21 cellular contexts compared by ENCODE assay signal in the genomic region with DNA sequence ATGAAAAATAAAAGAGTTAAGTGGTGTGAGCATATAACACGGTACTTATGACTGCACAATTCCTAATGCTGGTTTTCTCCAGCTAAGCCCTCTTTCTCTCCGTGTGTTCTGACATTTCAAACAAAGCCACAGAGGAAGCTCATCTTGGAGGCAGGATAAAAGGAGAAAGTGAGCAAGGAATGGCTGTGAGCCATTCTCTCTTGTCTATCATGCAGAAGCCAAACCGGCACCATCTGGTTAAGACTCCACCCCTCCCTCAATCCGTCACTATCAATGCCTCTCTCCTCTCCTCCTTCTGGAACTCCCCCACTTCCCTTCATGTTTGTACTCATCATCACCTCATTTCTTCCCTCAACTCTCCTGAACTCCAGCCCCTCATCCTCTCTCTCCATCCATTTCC.
DNase-seq lines count a peak whose midpoint lies in the region; TF ChIP-seq lines count a peak whose summit lies in the region.
"Had no signal": no experiment of that assay in that cellular context is flagged by ENCODE, and none has a peak within 500 bp of the region (broad histone marks: within the 10 kb centered on the region; RNA-seq: fewer than 3 reads in every experiment).

No MANE protein-coding gene starts in this region.

- H4K20me1 ChIP-seq in neural cell (ENCODE audit: insufficient read depth): no peaks in the 10 kb centered on the region

- no peaks in the 10 kb centered on the region for H3K79me2 ChIP-seq in neural cell (replicated peaks; ENCODE audit: insufficient read depth, low read length)

- no peaks in the 10 kb centered on the region for H3F3A ChIP-seq in neural cell (ENCODE audit: insufficient read depth, low read length, poor library complexity, severe bottlenecking)

- DNase-seq in NCI-H187 treated with DMSO at 0.1 percent for 48 hours (lab: John Stamatoyannopoulos, UW) (peak; percentile 4), NCI-H187 (lab: John Stamatoyannopoulos, UW) (no peak), NCI-H146 (lab: John Stamatoyannopoulos, UW) (peak; percentile 84), NCI-H345 treated with DMSO at 0.1 percent for 48 hours (lab: John Stamatoyannopoulos, UW; ENCODE audit: unreplicated experiment) (peak; percentile 57), T-helper 9 cell (no peak), HPDE6-E6E7 (ENCODE audit: extremely low spot score) (no peak), HK-2 (ENCODE audit: unreplicated experiment) (no peak)
- DNase-seq: activated CD8-positive, alpha-beta T cell treated with anti-CD3 and anti-CD28 coated beads, Interleukin-2, amount 10 ng/mL, durations not matched to agents 7 days and 5 days; activated naive CD8-positive, alpha-beta T cell treated with anti-CD3 and anti-CD28 coated beads for 36 hours; activated T-cell treated with anti-CD3 and anti-CD28 coated beads for 4 hours; AML-193; foreskin fibroblast; GF-D8; heart left ventricle; kidney glomerular epithelial cell; lower lobe of right lung; right cardiac atrium; RPMI8226; tibial artery had no signal

- no peaks in the 10 kb centered on the region for H3K9me2 ChIP-seq in neural cell (ENCODE audit: insufficient read depth, low read length)

- TF ChIP-seq RAD21 in neural cell (conservative IDR thresholded peaks at IDR 0.05): no peak

- H3K27me3 ChIP-seq in neural cell (ENCODE audit: insufficient read depth, low read depth, low read length): no peaks in the 10 kb centered on the region
- H3K27me3 ChIP-seq: heart left ventricle had no signal

- H3K4me3 ChIP-seq in neural cell (ENCODE audit: low read length): no peak overlapping the region
- H3K4me3 ChIP-seq: A549, heart left ventricle, lower lobe of right lung, tibial artery had no signal

- no peak overlapping the region for H3K9ac ChIP-seq in neural cell (ENCODE audit: low read length)

- no peak for TF ChIP-seq EP300 in neural cell (conservative IDR thresholded peaks at IDR 0.05; ENCODE audit: poor library complexity, severe bottlenecking)

- H3K36me3 ChIP-seq in neural cell (ENCODE audit: insufficient read depth, low read length): no peaks in the 10 kb centered on the region
- H3K36me3 ChIP-seq: heart left ventricle, lower lobe of right lung, tibial artery had no signal

- no peak overlapping the region for H3K4me2 ChIP-seq in neural cell (ENCODE audit: low read length)
- H3K4me2 ChIP-seq: A549 had no signal

- no peak overlapping the region for H2AFZ ChIP-seq in neural cell (ENCODE audit: low read depth, low read length)

- H3K9me3 ChIP-seq in neural cell (ENCODE audit: low read length): no peaks in the 10 kb centered on the region
- H3K9me3 ChIP-seq: A549, heart left ventricle, lower lobe of right lung, tibial artery had no signal

- no peak for TF ChIP-seq CTCF in neural cell (IDR thresholded peaks at IDR 0.05; ENCODE audit: poor library complexity, severe bottlenecking)

- H3K27ac ChIP-seq in neural cell (ENCODE audit: low read length): peak overlapping the region; percentile 9
- H3K27ac ChIP-seq: A549, heart left ventricle, lower lobe of right lung, tibial artery had no signal

TF ChIP-seq in neural cell, 6 proteins besides CTCF, POLR2A, EP300 and RAD21:
- TF ChIP-seq, protein P1, sequence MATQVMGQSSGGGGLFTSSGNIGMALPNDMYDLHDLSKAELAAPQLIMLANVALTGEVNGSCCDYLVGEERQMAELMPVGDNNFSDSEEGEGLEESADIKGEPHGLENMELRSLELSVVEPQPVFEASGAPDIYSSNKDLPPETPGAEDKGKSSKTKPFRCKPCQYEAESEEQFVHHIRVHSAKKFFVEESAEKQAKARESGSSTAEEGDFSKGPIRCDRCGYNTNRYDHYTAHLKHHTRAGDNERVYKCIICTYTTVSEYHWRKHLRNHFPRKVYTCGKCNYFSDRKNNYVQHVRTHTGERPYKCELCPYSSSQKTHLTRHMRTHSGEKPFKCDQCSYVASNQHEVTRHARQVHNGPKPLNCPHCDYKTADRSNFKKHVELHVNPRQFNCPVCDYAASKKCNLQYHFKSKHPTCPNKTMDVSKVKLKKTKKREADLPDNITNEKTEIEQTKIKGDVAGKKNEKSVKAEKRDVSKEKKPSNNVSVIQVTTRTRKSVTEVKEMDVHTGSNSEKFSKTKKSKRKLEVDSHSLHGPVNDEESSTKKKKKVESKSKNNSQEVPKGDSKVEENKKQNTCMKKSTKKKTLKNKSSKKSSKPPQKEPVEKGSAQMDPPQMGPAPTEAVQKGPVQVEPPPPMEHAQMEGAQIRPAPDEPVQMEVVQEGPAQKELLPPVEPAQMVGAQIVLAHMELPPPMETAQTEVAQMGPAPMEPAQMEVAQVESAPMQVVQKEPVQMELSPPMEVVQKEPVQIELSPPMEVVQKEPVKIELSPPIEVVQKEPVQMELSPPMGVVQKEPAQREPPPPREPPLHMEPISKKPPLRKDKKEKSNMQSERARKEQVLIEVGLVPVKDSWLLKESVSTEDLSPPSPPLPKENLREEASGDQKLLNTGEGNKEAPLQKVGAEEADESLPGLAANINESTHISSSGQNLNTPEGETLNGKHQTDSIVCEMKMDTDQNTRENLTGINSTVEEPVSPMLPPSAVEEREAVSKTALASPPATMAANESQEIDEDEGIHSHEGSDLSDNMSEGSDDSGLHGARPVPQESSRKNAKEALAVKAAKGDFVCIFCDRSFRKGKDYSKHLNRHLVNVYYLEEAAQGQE (IDR thresholded peaks at IDR 0.05; ENCODE audit: borderline replicate concordance): peak; percentile 43
- TF ChIP-seq POLR2AphosphoS5 (IDR thresholded peaks at IDR 0.05) (peak; percentile 43), EZH2 (IDR thresholded peaks at IDR 0.05; ENCODE audit: borderline replicate concordance, insufficient read depth, low read length, poor library complexity, severe bottlenecking) (no peak), TAF1 (IDR thresholded peaks at IDR 0.05; ENCODE audit: low read depth) (no peak)

Comparison
In these comparisons a context has a peak if more than half of its experiments do, and no peak if none do; other contexts are left out.
1. DNase-seq: peak in NCI-H187 treated with DMSO at 0.1 percent for 48 hours (single experiment), NCI-H146 (single experiment) and NCI-H345 treated with DMSO at 0.1 percent for 48 hours (single experiment); none in NCI-H187 (0 of 2), T-helper 9 cell (single experiment), HPDE6-E6E7 (single experiment) and HK-2 (single experiment).